In the genomic region with DNA sequence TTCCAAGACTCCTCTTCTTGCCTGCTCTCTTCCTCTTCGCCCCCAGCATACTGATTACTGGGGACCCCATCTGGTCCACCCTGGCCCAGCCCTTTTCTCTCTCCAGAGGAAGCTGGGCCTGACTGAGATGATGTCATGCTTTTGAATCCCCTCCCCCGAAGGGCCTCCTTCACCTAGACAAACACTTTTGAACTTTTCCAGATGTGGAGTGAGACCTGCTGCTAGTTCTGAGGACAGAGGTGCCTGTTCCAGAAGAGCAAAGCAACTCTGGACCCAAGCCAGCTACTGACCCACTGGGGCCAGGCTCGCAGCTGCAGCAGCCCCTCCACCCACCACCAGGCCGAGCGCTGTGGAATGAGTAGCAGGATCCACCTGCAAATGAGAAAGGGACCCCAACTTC, we compare ENCODE assay signal across 2 cellular contexts.
A peak's percentile ranks its signal among the peaks of the same experiment; 100 is the strongest.
TF ChIP-seq lines count a peak whose summit lies in the region.

No MANE protein-coding gene starts in this region.

TF ChIP-seq in GM23338, 12 proteins besides CTCF, POLR2A, EP300 and RAD21 (continued from another document):
- TF ChIP-seq, protein P1, sequence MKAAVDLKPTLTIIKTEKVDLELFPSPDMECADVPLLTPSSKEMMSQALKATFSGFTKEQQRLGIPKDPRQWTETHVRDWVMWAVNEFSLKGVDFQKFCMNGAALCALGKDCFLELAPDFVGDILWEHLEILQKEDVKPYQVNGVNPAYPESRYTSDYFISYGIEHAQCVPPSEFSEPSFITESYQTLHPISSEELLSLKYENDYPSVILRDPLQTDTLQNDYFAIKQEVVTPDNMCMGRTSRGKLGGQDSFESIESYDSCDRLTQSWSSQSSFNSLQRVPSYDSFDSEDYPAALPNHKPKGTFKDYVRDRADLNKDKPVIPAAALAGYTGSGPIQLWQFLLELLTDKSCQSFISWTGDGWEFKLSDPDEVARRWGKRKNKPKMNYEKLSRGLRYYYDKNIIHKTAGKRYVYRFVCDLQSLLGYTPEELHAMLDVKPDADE (IDR thresholded peaks at IDR 0.05): no peak

TF ChIP-seq in K562, 482 proteins besides CTCF, POLR2A, EP300 and RAD21 (continued from another document):
- TF ChIP-seq SRSF3 (IDR thresholded peaks at IDR 0.05; ENCODE audit: insufficient read depth, low read length) (no peak), BRD4 (IDR thresholded peaks at IDR 0.05) (no peak), SMARCB1 (IDR thresholded peaks at IDR 0.05; ENCODE audit: insufficient read length, low read depth) (no peak), ZNF143 (CRISPR knock-in tag; IDR thresholded peaks at IDR 0.05) (no peak), ZNF561 (CRISPR knock-in tag; conservative IDR thresholded peaks at IDR 0.05) (no peak), ZNF589 (CRISPR knock-in tag; IDR thresholded peaks at IDR 0.05; ENCODE audit: low read depth) (0 out of 2 replicates have a peak, but pooled peaks have one; percentile 32), L3MBTL2 (IDR thresholded peaks at IDR 0.05) (no peak), RBM39 (optimal IDR thresholded peaks at IDR 0.05; ENCODE audit: low read depth, low read length) (no peak), ATF7 (IDR thresholded peaks at IDR 0.05) (peak; percentile 81; the same call in 1 of the 2 replicates), PPARD (CRISPR knock-in tag; IDR thresholded peaks at IDR 0.05) (no peak), ZNF584 (CRISPR knock-in tag; IDR thresholded peaks at IDR 0.05; ENCODE audit: low read depth) (no peak), ZNF12 (CRISPR knock-in tag; IDR thresholded peaks at IDR 0.05) (no peak), ZBTB40 (IDR thresholded peaks at IDR 0.05) (no peak), ZBTB40 (CRISPR knock-in tag; IDR thresholded peaks at IDR 0.05) (no peak), FOXK1 (CRISPR knock-in tag; IDR thresholded peaks at IDR 0.05; ENCODE audit: borderline replicate concordance) (no peak), JUND (IDR thresholded peaks at IDR 0.05; ENCODE audit: borderline replicate concordance, low read depth, low read length) (peak; percentile 70; the same call in 1 of the 2 replicates), JUND (tag; IDR thresholded peaks at IDR 0.05; ENCODE audit: borderline replicate concordance, low read depth, low read length) (peak; percentile 30; the same call in 1 of the 3 replicates), NCOA2 (IDR thresholded peaks at IDR 0.05; ENCODE audit: partially characterized antibody in 2 of 2) (no peak), SP2 (IDR thresholded peaks at IDR 0.05; ENCODE audit: extremely low read depth, low read depth, low read length, poor library complexity, severe bottlenecking) (no peak), SOX6 (IDR thresholded peaks at IDR 0.05) (no peak)
- TF ChIP-seq, protein P2, sequence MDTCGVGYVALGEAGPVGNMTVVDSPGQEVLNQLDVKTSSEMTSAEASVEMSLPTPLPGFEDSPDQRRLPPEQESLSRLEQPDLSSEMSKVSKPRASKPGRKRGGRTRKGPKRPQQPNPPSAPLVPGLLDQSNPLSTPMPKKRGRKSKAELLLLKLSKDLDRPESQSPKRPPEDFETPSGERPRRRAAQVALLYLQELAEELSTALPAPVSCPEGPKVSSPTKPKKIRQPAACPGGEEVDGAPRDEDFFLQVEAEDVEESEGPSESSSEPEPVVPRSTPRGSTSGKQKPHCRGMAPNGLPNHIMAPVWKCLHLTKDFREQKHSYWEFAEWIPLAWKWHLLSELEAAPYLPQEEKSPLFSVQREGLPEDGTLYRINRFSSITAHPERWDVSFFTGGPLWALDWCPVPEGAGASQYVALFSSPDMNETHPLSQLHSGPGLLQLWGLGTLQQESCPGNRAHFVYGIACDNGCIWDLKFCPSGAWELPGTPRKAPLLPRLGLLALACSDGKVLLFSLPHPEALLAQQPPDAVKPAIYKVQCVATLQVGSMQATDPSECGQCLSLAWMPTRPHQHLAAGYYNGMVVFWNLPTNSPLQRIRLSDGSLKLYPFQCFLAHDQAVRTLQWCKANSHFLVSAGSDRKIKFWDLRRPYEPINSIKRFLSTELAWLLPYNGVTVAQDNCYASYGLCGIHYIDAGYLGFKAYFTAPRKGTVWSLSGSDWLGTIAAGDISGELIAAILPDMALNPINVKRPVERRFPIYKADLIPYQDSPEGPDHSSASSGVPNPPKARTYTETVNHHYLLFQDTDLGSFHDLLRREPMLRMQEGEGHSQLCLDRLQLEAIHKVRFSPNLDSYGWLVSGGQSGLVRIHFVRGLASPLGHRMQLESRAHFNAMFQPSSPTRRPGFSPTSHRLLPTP (IDR thresholded peaks at IDR 0.05; ENCODE audit: borderline replicate concordance, extremely low read depth, insufficient read length): no peak
